In genomic region chr10:109998513-109998912, GRCh38 we compare ENCODE assay signal across 18 cellular contexts.
"Had no signal": no experiment of that assay in that cellular context is flagged by ENCODE, and none has a peak within 500 bp of the region (broad histone marks: within the 10 kb centered on the region; RNA-seq: fewer than 3 reads in every experiment).

No MANE protein-coding gene starts in this region.

- H3K9me3 Mint-ChIP-seq: natural killer cell had no signal

- H3K9me3 ChIP-seq: adrenal gland, breast epithelium, esophagus squamous epithelium, sigmoid colon, thyroid gland, uterus had no signal

- H3K4me3 ChIP-seq: adrenal gland, breast epithelium, coronary artery, esophagus squamous epithelium, sigmoid colon, thyroid gland, uterus had no signal

- H3K36me3 ChIP-seq: adrenal gland, breast epithelium, esophagus squamous epithelium, sigmoid colon, thyroid gland, uterus had no signal

- H3K4me3 Mint-ChIP-seq: natural killer cell; stimulated activated naive B cell treated with anti-CD40 and anti-IgM and Interleukin-4, amounts not matched to agents 10 μg/mL and 1 μg/mL and 100 μg/mL, for 72 hours had no signal

- H3K27me3 Mint-ChIP-seq: stimulated activated naive B cell treated with anti-CD40 and anti-IgM and Interleukin-4, amounts not matched to agents 10 μg/mL and 1 μg/mL and 100 μg/mL, for 72 hours had no signal

- DNase-seq: activated CD4-positive, alpha-beta T cell treated with anti-CD3 and anti-CD28 coated beads, Interleukin-2, amount 50 U/mL, for 1 hour; activated CD4-positive, CD25-positive, alpha-beta regulatory T cell treated with anti-CD3 and anti-CD28 coated beads, Interleukin-2, amount 50 U/mL, for 72 hours; activated gamma-delta T cell treated with Interleukin-2 at 50 U/mL for 16 hours; adrenal gland; effector memory CD4-positive, alpha-beta T cell; esophagus squamous epithelium; left cardiac atrium; natural killer cell; sigmoid colon; stimulated activated CD4-positive, alpha-beta T cell treated with anti-CD3 and anti-CD28 coated beads, Interleukin-4, amount 100 ng/mL, for 24 hours; stimulated activated naive B cell treated with anti-CD40 and anti-IgM and Interleukin-4, amounts not matched to agents 10 μg/mL and 1 μg/mL and 100 μg/mL, for 72 hours; T-helper 2 cell; thyroid gland; uterus had no signal

- H3K27ac Mint-ChIP-seq: activated naive CD4-positive, alpha-beta T cell treated with anti-CD3 and anti-CD28 coated beads, Interleukin-2, amount 50 U/mL, for 72 hours; natural killer cell; stimulated activated naive B cell treated with anti-CD40 and anti-IgM and Interleukin-4, amounts not matched to agents 10 μg/mL and 1 μg/mL and 100 μg/mL, for 72 hours had no signal

- H3K27me3 ChIP-seq: adrenal gland, breast epithelium, esophagus squamous epithelium, sigmoid colon, thyroid gland, uterus had no signal

- H3K4me1 Mint-ChIP-seq: natural killer cell had no signal

- ATAC-seq: activated naive CD4-positive, alpha-beta T cell treated with anti-CD3 and anti-CD28 coated beads, Interleukin-2, amount 50 U/mL, for 72 hours; left cardiac atrium; natural killer cell; stimulated activated naive B cell treated with anti-CD40 and anti-IgM and Interleukin-4, amounts not matched to agents 10 μg/mL and 1 μg/mL and 100 μg/mL, for 72 hours had no signal

- H3K27ac ChIP-seq: adrenal gland, breast epithelium, coronary artery, esophagus squamous epithelium, sigmoid colon, thyroid gland, uterus, VCaP had no signal

- H3K36me3 Mint-ChIP-seq: activated naive CD4-positive, alpha-beta T cell treated with anti-CD3 and anti-CD28 coated beads, Interleukin-2, amount 50 U/mL, for 72 hours; natural killer cell; stimulated activated naive B cell treated with anti-CD40 and anti-IgM and Interleukin-4, amounts not matched to agents 10 μg/mL and 1 μg/mL and 100 μg/mL, for 72 hours had no signal
